18 cellular contexts compared by ENCODE assay signal in genomic region chr20:63190828-63191227, GRCh38. TPM values are rescaled to one million over a fixed set of nuclear protein-coding genes. Genes with fewer than 3 reads are reported as not detected.
DNase-seq lines count a peak whose midpoint lies in the region; ATAC-seq and TF ChIP-seq lines count a peak whose summit lies in the region.
"Had no signal": no experiment of that assay in that cellular context is flagged by ENCODE, and none has a peak within 500 bp of the region (broad histone marks: within the 10 kb centered on the region; RNA-seq: fewer than 3 reads in every experiment).

No MANE protein-coding gene starts in this region.

- H3K79me2 ChIP-seq in HCT116 (ENCODE audit: insufficient read depth, low read length) (peaks cover 12% of the 10 kb centered on the region), OCI-LY7 (ENCODE audit: insufficient read depth, low read depth, low read length) (peaks cover 2% of the 10 kb centered on the region; the same call in 1 of the 2 replicates)

- H3K4me3 ChIP-seq in HCT116 (replicated peaks in 1 of 2; ENCODE audit: low read depth in 1 of 2, low read length in 2 of 2) (0 out of 4 replicates have a peak overlapping the region, but pooled peaks of 1 of the 2 experiments have one; percentile 4), RWPE2 (ENCODE audit: severe bottlenecking) (no peak overlapping the region), aorta (ENCODE audit: low read length in 2 of 2) (no peak overlapping the region), OCI-LY7 (ENCODE audit: low read depth, low read length, poor library complexity, severe bottlenecking) (no peak overlapping the region)
- H3K4me3 ChIP-seq: BLaER1 treated with 17β-estradiol and CSF1 and Interleukin-3, amounts not matched to agents 10 nM and 100 nM; GM12878 had no signal

- POLR2A ChIA-PET in HCT116 (lab: Charles Lee) (interaction anchor here (1.4 kb wide), 1 partner anchor 24 kb away, joined by 3 read pairs; no protein-coding TSS in a partner anchor), OCI-LY7 (lab: Charles Lee) (no interaction called here)

- H3K9me2 ChIP-seq in HCT116 (ENCODE audit: insufficient read depth) (no peaks in the 10 kb centered on the region), OCI-LY7 (ENCODE audit: insufficient read depth, low read length) (no peaks in the 10 kb centered on the region)

- no peaks in the 10 kb centered on the region for H3K9me3 ChIP-seq in HCT116 (ENCODE audit: control insufficient read depth in 1 of 2, insufficient read depth in 1 of 2, low read depth in 1 of 2, low read length in 2 of 2)
- H3K9me3 ChIP-seq in RWPE2 (ENCODE audit: severe bottlenecking): no peaks in the 10 kb centered on the region
- H3K9me3 ChIP-seq in aorta (ENCODE audit: control insufficient read depth, low read length): no peaks in the 10 kb centered on the region
- no peaks in the 10 kb centered on the region for H3K9me3 ChIP-seq in OCI-LY7 (ENCODE audit: low read length)

- RAD21 ChIA-PET in HCT116 (lab: Charles Lee; ENCODE audit: low non-redundant PET in 1 of 2, low total read pairs in 2 of 2, uncharacterized antibody in 2 of 2, unreplicated experiment in 2 of 2): interaction anchor here in 1 of 2 experiments (0.6 kb wide), 1 partner anchor 50 kb away, joined by 5 read pairs; no protein-coding TSS in a partner anchor

- TF ChIP-seq RAD21 in HCT116 (IDR thresholded peaks at IDR 0.05; ENCODE audit: low read depth): no peak

- DNase-seq in left ventricle myocardium superior (peak; percentile 13), cardiac septum (ENCODE audit: low spot score) (no peak), HCT116 (ENCODE audit: low read depth, low spot score) (no peak), RWPE2 (ENCODE audit: low spot score) (peak; percentile 86), aorta (no peak), T1000 (lab: John Stamatoyannopoulos, UW) (no peak), OCI-LY7 (ENCODE audit: low spot score) (no peak)
- DNase-seq: 8988T; CD8-positive, alpha-beta T cell; DND-41; EL; HCEC 1CT; HFFc6 had no signal

- CTCF ChIA-PET in HCT116 (lab: Charles Lee): interaction anchor here (0.7 to 2.5 kb wide), 6 partner anchors 8 to 218 kb away, joined by 3 to 9 read pairs (median 4); no protein-coding TSS in a partner anchor
- CTCF ChIA-PET in OCI-LY7 (lab: Charles Lee; ENCODE audit: unreplicated experiment): no interaction called here

- H3K4me1 ChIP-seq in HCT116 (ENCODE audit: control insufficient read depth in 1 of 2, insufficient read depth in 2 of 2, low read length in 2 of 2) (peaks cover 14 to 27% of the 10 kb centered on the region in 2 experiments), RWPE2 (ENCODE audit: insufficient read depth, poor library complexity, severe bottlenecking) (peaks cover 3% of the 10 kb centered on the region), aorta (ENCODE audit: control insufficient read depth in 1 of 2, insufficient read depth in 2 of 2, low read length in 2 of 2) (no peaks in the 10 kb centered on the region), OCI-LY7 (ENCODE audit: insufficient read depth, low read length, poor library complexity, severe bottlenecking) (no peaks in the 10 kb centered on the region)

- H3K9ac ChIP-seq in HCT116 (ENCODE audit: low read length): 0 out of 2 replicates have a peak overlapping the region, but pooled peaks have one; percentile 23
- H3K9ac ChIP-seq: BLaER1 treated with 17β-estradiol and CSF1 and Interleukin-3, amounts not matched to agents 10 nM and 100 nM had no signal

- H4K20me1 ChIP-seq in HCT116 (ENCODE audit: insufficient read depth) (peaks cover 6% of the 10 kb centered on the region; the same call in 1 of the 2 replicates), OCI-LY7 (ENCODE audit: insufficient read depth, low read length) (peaks cover 10% of the 10 kb centered on the region; the same call in 1 of the 2 replicates)

- WGBS in aorta, 2 donors: 85 to 89% methylated on average over 20 of the region's 20 CpGs

- peak; percentile 15 for ATAC-seq in left ventricle myocardium superior
- peak; percentile 9 for ATAC-seq in HCT116
- ATAC-seq in RWPE2 (ENCODE audit: low read depth): no peak; the same call in 2 of the 3 replicates
- peak; percentile 9 for ATAC-seq in aorta (ENCODE audit: low FRiP score)
- no peak for ATAC-seq in HG02852 (IDR thresholded peaks at IDR 0.05; ENCODE audit: unreplicated experiment)
- ATAC-seq: CD8-positive, alpha-beta T cell; GM12878 had no signal

- no peaks in the 10 kb centered on the region for H3K27me3 ChIP-seq in HCT116 (ENCODE audit: insufficient read depth, low read length)
- H3K27me3 ChIP-seq in RWPE2 (ENCODE audit: insufficient read depth, poor library complexity, severe bottlenecking): no peaks in the 10 kb centered on the region
- H3K27me3 ChIP-seq in aorta (ENCODE audit: control insufficient read depth in 1 of 2, insufficient read depth in 2 of 2, low read length in 1 of 2): no peaks in the 10 kb centered on the region
- H3K27me3 ChIP-seq: BLaER1 treated with 17β-estradiol and CSF1 and Interleukin-3, amounts not matched to agents 10 nM and 100 nM had no signal

- no TSS peak for BruUV-seq in HCT116 (replicated peaks; lab: Mats Ljungman, UMichigan)
- BruUV-seq in OCI-LY7 (replicated peaks; lab: Mats Ljungman, UMichigan): no TSS peak

- no peak overlapping the region for H2AFZ ChIP-seq in HCT116 (ENCODE audit: low read depth, low read length, poor library complexity, severe bottlenecking)
- no peak overlapping the region for H2AFZ ChIP-seq in OCI-LY7 (ENCODE audit: low read length)

- H3K27ac ChIP-seq in HCT116 (ENCODE audit: low read depth, low read length) (peak overlapping the region; percentile 9; the same call in 1 of the 2 replicates), RWPE2 (ENCODE audit: poor library complexity, severe bottlenecking) (no peak overlapping the region), aorta (ENCODE audit: low read depth in 1 of 2, low read length in 2 of 2) (no peak overlapping the region), OCI-LY7 (ENCODE audit: low read depth, low read length, poor library complexity, severe bottlenecking) (no peak overlapping the region)
- H3K27ac ChIP-seq: BLaER1 treated with 17β-estradiol and CSF1 and Interleukin-3, amounts not matched to agents 10 nM and 100 nM had no signal

- H3K4me2 ChIP-seq in HCT116 (ENCODE audit: low read length) (peak overlapping the region; percentile 57), OCI-LY7 (ENCODE audit: low read length) (no peak overlapping the region)
- H3K4me2 ChIP-seq: BLaER1 treated with 17β-estradiol and CSF1 and Interleukin-3, amounts not matched to agents 10 nM and 100 nM had no signal

- TF ChIP-seq CTCF in HCT116 (IDR thresholded peaks at IDR 0.05 in 2 of 3, conservative IDR thresholded peaks at IDR 0.05 in 1 of 3; ENCODE audit: borderline replicate concordance in 1 of 3, insufficient read depth in 1 of 3, low read depth in 2 of 3, low read length in 2 of 3): no peak
- no peak for TF ChIP-seq CTCF in RWPE2 (IDR thresholded peaks at IDR 0.05; ENCODE audit: poor library complexity, severe bottlenecking)
- TF ChIP-seq CTCF in OCI-LY7 (conservative IDR thresholded peaks at IDR 0.05; ENCODE audit: low read length): no peak

- TF ChIP-seq POLR2A in HCT116 (IDR thresholded peaks at IDR 0.05; ENCODE audit: borderline replicate concordance, extremely low read depth, insufficient read depth, insufficient read length): no peak

- intact Hi-C loops in left ventricle myocardium superior (cut with micrococcal nuclease) (no loop called here), cardiac septum (cut with DNase I) (no loop called here), HCT116 (cut with micrococcal nuclease) (no loop called here), aorta (cut with DNase I) (no loop called here), OCI-LY7 (cut with micrococcal nuclease; ENCODE audit: unreplicated experiment) (no loop called here)

- H3K36me3 ChIP-seq in HCT116 (ENCODE audit: control insufficient read depth in 1 of 2, insufficient read depth in 2 of 2, low read length in 2 of 2): peaks cover 0 to 9% of the 10 kb centered on the region in 2 experiments; a peak in 3 of 4 replicates
- peaks cover 18% of the 10 kb centered on the region for H3K36me3 ChIP-seq in RWPE2 (ENCODE audit: low read depth)
- peaks cover 0 to 2% of the 10 kb centered on the region in 2 donors for H3K36me3 ChIP-seq in aorta (ENCODE audit: control insufficient read depth in 1 of 2, insufficient read depth in 2 of 2, low read length in 1 of 2)
- peaks cover 16% of the 10 kb centered on the region for H3K36me3 ChIP-seq in OCI-LY7 (ENCODE audit: insufficient read depth, low read length)

TF ChIP-seq in HCT116, 20 proteins besides CTCF, POLR2A, EP300 and RAD21 (continues in another document):
- TF ChIP-seq ZBTB33 (IDR thresholded peaks at IDR 0.05; ENCODE audit: extremely low read depth, insufficient replicate concordance, low read length): no peak
- TF ChIP-seq, protein P1, sequence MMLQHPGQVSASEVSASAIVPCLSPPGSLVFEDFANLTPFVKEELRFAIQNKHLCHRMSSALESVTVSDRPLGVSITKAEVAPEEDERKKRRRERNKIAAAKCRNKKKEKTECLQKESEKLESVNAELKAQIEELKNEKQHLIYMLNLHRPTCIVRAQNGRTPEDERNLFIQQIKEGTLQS (IDR thresholded peaks at IDR 0.05): no peak
- TF ChIP-seq POLR2AphosphoS5 (IDR thresholded peaks at IDR 0.05; ENCODE audit: low read depth, low read length): no peak

RNA-seq across cellular contexts. Expression of gene YTHDF1, which starts 25.1 kb away (rescaled TPM):
- total RNA-seq in left ventricle myocardium superior (24.3 TPM), cardiac septum (23.1 TPM), HCT116 (2021; ENCODE audit: unreplicated experiment) (42.8 TPM), aorta (10 to 100 TPM; 27.2 to 30.4 TPM), OCI-LY7 (2022) (42.3 and 42.7 TPM in 2 replicates)
- polyA plus RNA-seq in HCT116 (2012): 25.1 and 25.2 TPM in 2 replicates
- polyA plus RNA-seq in aorta: 10 to 100 TPM; 19.8 to 22.2 TPM
- 26.7 and 31.3 TPM in 2 replicates for total RNA-seq in OCI-LY7 (2014; rRNA removed; shearing (Covaris generic))

RNA-seq across cellular contexts. Expression of gene BIRC7, which starts 44.9 kb away (rescaled TPM):
- total RNA-seq in left ventricle myocardium superior (not detected), cardiac septum (1.1 TPM), HCT116 (2021; ENCODE audit: unreplicated experiment) (0.96 TPM), aorta (not detected), OCI-LY7 (2022) (0.39 and 0.42 TPM in 2 replicates)
- 0.68 and 0.84 TPM in 2 replicates for polyA plus RNA-seq in HCT116 (2012)
- polyA plus RNA-seq in aorta: not detected
- total RNA-seq in OCI-LY7 (2014; rRNA removed; shearing (Covaris generic)): not detected in 2 replicates
- total RNA-seq: A673, GM12878, HFFc6 had no signal
- polyA plus RNA-seq: AG04450 had no signal

Comparison
In these comparisons a context has a peak if more than half of its experiments do, and no peak if none do; other contexts are left out.
1. DNase-seq: peak in left ventricle myocardium superior (single experiment) and RWPE2 (single experiment); none in cardiac septum (single experiment), HCT116 (single experiment), aorta (0 of 2), T1000 (single experiment) and OCI-LY7 (single experiment).
2. ATAC-seq: peak in left ventricle myocardium superior (single experiment), HCT116 (single experiment) and aorta (single experiment); none in RWPE2 (single experiment) and HG02852 (single experiment).